In genomic region chr20:62161347-62161746, GRCh38 we compare ENCODE assay signal across 20 cellular contexts. TPM values are rescaled to one million over a fixed set of nuclear protein-coding genes. Genes with fewer than 3 reads are reported as not detected.
DNase-seq lines count a peak whose midpoint lies in the region; FAIRE-seq and TF ChIP-seq lines count a peak whose summit lies in the region.
"Had no signal": no experiment of that assay in that cellular context is flagged by ENCODE, and none has a peak within 500 bp of the region (broad histone marks: within the 10 kb centered on the region; RNA-seq: fewer than 3 reads in every experiment).

No MANE protein-coding gene starts in this region.

- H3K4me1 ChIP-seq in ACC112 (ENCODE audit: control insufficient read depth, insufficient read depth, low read length, unreplicated experiment) (peaks cover 30% of the 10 kb centered on the region), breast epithelium (no peaks in the 10 kb centered on the region), keratinocyte (ENCODE audit: control insufficient read depth, extremely low read depth, insufficient read depth, low read length) (peaks cover 26% of the 10 kb centered on the region)

- no peaks in the 10 kb centered on the region for H3K27me3 Mint-ChIP-seq in progenitor cell of endocrine pancreas

- TF ChIP-seq CTCF in breast epithelium (IDR thresholded peaks at IDR 0.05) (no peak), keratinocyte (optimal IDR thresholded peaks at IDR 0.05 in 1 of 3, IDR thresholded peaks at IDR 0.05 in 1 of 3, conservative IDR thresholded peaks at IDR 0.05 in 1 of 3; ENCODE audit: extremely low read depth in 1 of 3, insufficient read depth in 2 of 3, low read length in 3 of 3) (no peak), progenitor cell of endocrine pancreas (IDR thresholded peaks at IDR 0.05; ENCODE audit: unreplicated experiment) (no peak)

- DNase-seq in HPDE6-E6E7 (ENCODE audit: extremely low spot score) (peak; percentile 100), breast epithelium (ENCODE audit: low spot score in 2 of 2) (peak in 1 of 2 donors; percentile 60), keratinocyte (ENCODE audit: low read depth, low spot score) (no peak), progenitor cell of endocrine pancreas (ENCODE audit: low spot score, unreplicated experiment) (no peak), AG20443 (ENCODE audit: low spot score) (no peak), mucosa of gallbladder (ENCODE audit: low spot score) (no peak)
- no peak for DNase-seq in stimulated activated naive CD4-positive, alpha-beta T cell (lab: John Stamatoyannopoulos, UW)
- DNase-seq: activated naive CD4-positive, alpha-beta T cell; GF-D8; glutamatergic neuron; MM.1S; NCI-H2081 treated with DMSO at 0.1 percent for 48 hours; NCI-H69; T-helper 1 cell had no signal

- H3K79me2 ChIP-seq in ACC112 (ENCODE audit: control insufficient read depth, insufficient read depth, low read length, unreplicated experiment) (peaks cover 38% of the 10 kb centered on the region), keratinocyte (ENCODE audit: control insufficient read depth, insufficient read depth, low read length) (peaks cover 19% of the 10 kb centered on the region)

- H3K9me3 Mint-ChIP-seq in progenitor cell of endocrine pancreas (ENCODE audit: low read depth) = no peaks in the 10 kb centered on the region

- H3K36me3 ChIP-seq in ACC112 (ENCODE audit: insufficient read depth, low read length) (peaks cover 2% of the 10 kb centered on the region; the same call in 1 of the 2 replicates), breast epithelium (peaks cover 3% of the 10 kb centered on the region), keratinocyte (ENCODE audit: control insufficient read depth in 2 of 2, extremely low read depth in 1 of 2, insufficient read depth in 2 of 2, low read length in 2 of 2) (peaks cover 20 to 21% of the 10 kb centered on the region in 2 experiments)

- H4K20me1 ChIP-seq in keratinocyte (ENCODE audit: control insufficient read depth, extremely low read depth, insufficient read depth, low read length) = peaks cover 7% of the 10 kb centered on the region

- dilution Hi-C loops in keratinocyte (cut with MboI; ENCODE audit: extremely low pct_ligation_motif_present, low sequenced_read_pairs) = no loop called here

- intact Hi-C loops in breast epithelium (cut with DNase I; ENCODE audit: low total_unique reads) = no loop called here

- H3K9me1 ChIP-seq in keratinocyte (ENCODE audit: control insufficient read depth, extremely low read depth, insufficient read depth, low read length) = peaks cover 3% of the 10 kb centered on the region

- peaks cover 6% of the 10 kb centered on the region for H3K36me3 Mint-ChIP-seq in progenitor cell of endocrine pancreas (ENCODE audit: insufficient read depth)

- TF ChIP-seq POLR2A in breast epithelium (IDR thresholded peaks at IDR 0.05) = no peak

- H3K27ac ChIP-seq in ACC112 (ENCODE audit: low read depth, low read length) (peak overlapping the region; percentile 54; the same call in 1 of the 2 replicates), breast epithelium (peak overlapping the region; percentile 4 to 21), keratinocyte (ENCODE audit: control insufficient read depth, insufficient read depth, low read length) (no peak overlapping the region)
- H3K27ac ChIP-seq: cardiac muscle cell had no signal

- peak overlapping the region; percentile 46 for H3K4me2 ChIP-seq in keratinocyte (ENCODE audit: control insufficient read depth, extremely low read depth, insufficient read depth, low read depth, low read length)

- H3K9ac ChIP-seq in keratinocyte (ENCODE audit: control insufficient read depth, extremely low read depth, insufficient read depth, low read length) = no peak overlapping the region

- H3K4me3 ChIP-seq in ACC112 (ENCODE audit: low read depth, low read length) (peak overlapping the region; percentile 48; the same call in 1 of the 2 replicates), breast epithelium (no peak overlapping the region), keratinocyte (ENCODE audit: control insufficient read depth in 2 of 3, extremely low read depth in 1 of 3, insufficient read depth in 2 of 3, low read depth in 1 of 3, low read length in 3 of 3) (no peak overlapping the region)
- H3K4me3 ChIP-seq: cardiac muscle cell had no signal

- no peak overlapping the region for H3K4me3 Mint-ChIP-seq in progenitor cell of endocrine pancreas (ENCODE audit: low read depth)

- H3K4me1 Mint-ChIP-seq in progenitor cell of endocrine pancreas (ENCODE audit: low read depth) = peaks cover 6% of the 10 kb centered on the region

- H3K27ac Mint-ChIP-seq in progenitor cell of endocrine pancreas = no peak overlapping the region

- no peaks in the 10 kb centered on the region for H3K27me3 ChIP-seq in ACC112 (ENCODE audit: insufficient read depth, low read length)
- no peaks in the 10 kb centered on the region for H3K27me3 ChIP-seq in breast epithelium
- H3K27me3 ChIP-seq in keratinocyte (ENCODE audit: control insufficient read depth, extremely low read depth, insufficient read depth, low read length) = no peaks in the 10 kb centered on the region
- H3K27me3 ChIP-seq: cardiac muscle cell had no signal

- H2AFZ ChIP-seq in ACC112 (ENCODE audit: low read length, unreplicated experiment) (no peak overlapping the region), keratinocyte (ENCODE audit: control insufficient read depth, low read length) (no peak overlapping the region)

- H3K9me3 ChIP-seq in breast epithelium = no peaks in the 10 kb centered on the region
- H3K9me3 ChIP-seq in keratinocyte (ENCODE audit: control insufficient read depth, low read depth, low read length) = no peaks in the 10 kb centered on the region

- no peak for FAIRE-seq in keratinocyte (lab: Jason Lieb, UNC)
- FAIRE-seq: A204.1, endometrium, islet of Langerhans had no signal

RNA-seq across cellular contexts. Expression of gene SS18L1, which starts 17.8 kb away (rescaled TPM):
- total RNA-seq in breast epithelium = 10 to 100 TPM; 12.5 to 18.4 (median 14.4) TPM
- polyA plus RNA-seq in keratinocyte = 5.0 to 13.6 TPM (median 9.4 TPM) in 3 replicates
- polyA plus RNA-seq in keratinocyte (2011; ENCODE audit: low read depth) = 13.1 TPM
- polyA plus RNA-seq in keratinocyte (2011; cell fraction: cytosol; rRNA removed) = 4.1 and 4.4 TPM in 2 replicates
- polyA plus RNA-seq in keratinocyte (2011; cell fraction: nucleus; rRNA removed) = 25.0 and 27.0 TPM in 2 replicates
- 5.2 and 9.4 TPM in 2 replicates for polyA plus RNA-seq in keratinocyte (2012; ENCODE audit: low replicate concordance)
- 7.2 to 10.8 TPM (median 7.6 TPM) in 3 replicates for polyA minus RNA-seq in keratinocyte
- polyA minus RNA-seq in keratinocyte (2011; cell fraction: cytosol; rRNA and poly(A)+ RNA removed) = 17.6 TPM
- 15.0 and 17.8 TPM in 2 replicates for polyA minus RNA-seq in keratinocyte (2011; cell fraction: nucleus; rRNA and poly(A)+ RNA removed)
- total RNA-seq in progenitor cell of endocrine pancreas = 29.8 and 32.0 TPM in 2 replicates
- 14.2 TPM for total RNA-seq in mucosa of gallbladder

RNA-seq across cellular contexts. Expression of gene PSMA7, which starts 18.2 kb away (rescaled TPM):
- total RNA-seq in breast epithelium (100 to 1,000 TPM; 200 to 579 (median 380) TPM), progenitor cell of endocrine pancreas (221 and 234 TPM in 2 replicates), mucosa of gallbladder (189 TPM)
- 383 to 439 TPM (median 412 TPM) in 3 replicates for polyA plus RNA-seq in keratinocyte
- polyA plus RNA-seq in keratinocyte (2011; ENCODE audit: low read depth) = 290 TPM
- 305 and 407 TPM in 2 replicates for polyA plus RNA-seq in keratinocyte (2011; cell fraction: cytosol; rRNA removed)
- polyA plus RNA-seq in keratinocyte (2011; cell fraction: nucleus; rRNA removed) = 217 and 261 TPM in 2 replicates
- polyA plus RNA-seq in keratinocyte (2012; ENCODE audit: low replicate concordance) = 305 and 382 TPM in 2 replicates
- polyA minus RNA-seq in keratinocyte = 194 to 304 TPM (median 205 TPM) in 3 replicates
- polyA minus RNA-seq in keratinocyte (2011; cell fraction: cytosol; rRNA and poly(A)+ RNA removed) = 195 TPM
- polyA minus RNA-seq in keratinocyte (2011; cell fraction: nucleus; rRNA and poly(A)+ RNA removed) = 41.3 and 45.3 TPM in 2 replicates

RNA-seq across cellular contexts. Expression of gene MTG2, which starts 21.5 kb away (rescaled TPM):
- total RNA-seq in breast epithelium = 10 to 100 TPM; 16.3 to 32.1 (median 25.6) TPM
- polyA plus RNA-seq in keratinocyte = 24.7 to 31.4 TPM (median 29.5 TPM) in 3 replicates
- 13.3 TPM for polyA plus RNA-seq in keratinocyte (2011; ENCODE audit: low read depth)
- polyA plus RNA-seq in keratinocyte (2011; cell fraction: cytosol; rRNA removed) = 15.9 and 24.7 TPM in 2 replicates
- 56.1 and 56.4 TPM in 2 replicates for polyA plus RNA-seq in keratinocyte (2011; cell fraction: nucleus; rRNA removed)
- 24.9 and 32.2 TPM in 2 replicates for polyA plus RNA-seq in keratinocyte (2012; ENCODE audit: low replicate concordance)
- polyA minus RNA-seq in keratinocyte = 12.2 to 20.5 TPM (median 19.8 TPM) in 3 replicates
- 19.2 TPM for polyA minus RNA-seq in keratinocyte (2011; cell fraction: cytosol; rRNA and poly(A)+ RNA removed)
- polyA minus RNA-seq in keratinocyte (2011; cell fraction: nucleus; rRNA and poly(A)+ RNA removed) = 19.1 and 27.1 TPM in 2 replicates
- 30.4 and 31.6 TPM in 2 replicates for total RNA-seq in progenitor cell of endocrine pancreas
- 38.0 TPM for total RNA-seq in mucosa of gallbladder

RNA-seq across cellular contexts. Expression of gene LSM14B, which starts 39.1 kb away (rescaled TPM):
- total RNA-seq in breast epithelium = 10 to 100 TPM; 20.6 to 26.5 (median 25.6) TPM
- polyA plus RNA-seq in keratinocyte = 19.9 to 21.7 TPM (median 20.0 TPM) in 3 replicates
- 17.0 TPM for polyA plus RNA-seq in keratinocyte (2011; ENCODE audit: low read depth)
- polyA plus RNA-seq in keratinocyte (2011; cell fraction: cytosol; rRNA removed) = 20.6 and 28.3 TPM in 2 replicates
- 30.7 and 35.5 TPM in 2 replicates for polyA plus RNA-seq in keratinocyte (2011; cell fraction: nucleus; rRNA removed)
- polyA plus RNA-seq in keratinocyte (2012; ENCODE audit: low replicate concordance) = 22.6 and 25.9 TPM in 2 replicates
- polyA minus RNA-seq in keratinocyte = 20.7 to 28.7 TPM (median 21.6 TPM) in 3 replicates
- 28.8 TPM for polyA minus RNA-seq in keratinocyte (2011; cell fraction: cytosol; rRNA and poly(A)+ RNA removed)
- polyA minus RNA-seq in keratinocyte (2011; cell fraction: nucleus; rRNA and poly(A)+ RNA removed) = 9.0 and 16.1 TPM in 2 replicates
- total RNA-seq in progenitor cell of endocrine pancreas = 81.1 and 84.3 TPM in 2 replicates
- 48.3 TPM for total RNA-seq in mucosa of gallbladder

RNA-seq across cellular contexts. Expression of gene HRH3, which starts 58.7 kb away (rescaled TPM):
- total RNA-seq in breast epithelium (not detected), progenitor cell of endocrine pancreas (0.10 TPM in 1 of 2 replicates, not detected in the other), mucosa of gallbladder (not detected)
- not detected in 3 replicates for polyA plus RNA-seq in keratinocyte
- not detected for polyA plus RNA-seq in keratinocyte (2011; ENCODE audit: low read depth)
- polyA plus RNA-seq in keratinocyte (2011; cell fraction: cytosol; rRNA removed) = not detected in 2 replicates
- not detected in 2 replicates for polyA plus RNA-seq in keratinocyte (2011; cell fraction: nucleus; rRNA removed)
- polyA plus RNA-seq in keratinocyte (2012; ENCODE audit: low replicate concordance) = not detected in 2 replicates
- not detected in 3 replicates for polyA minus RNA-seq in keratinocyte
- not detected for polyA minus RNA-seq in keratinocyte (2011; cell fraction: cytosol; rRNA and poly(A)+ RNA removed)
- polyA minus RNA-seq in keratinocyte (2011; cell fraction: nucleus; rRNA and poly(A)+ RNA removed) = not detected in 2 replicates
- total RNA-seq: cardiac muscle cell, subcutaneous adipose tissue had no signal
- polyA plus RNA-seq: cardiac muscle cell had no signal
